ENCODE assay signal across 8 cellular contexts in the genomic region with DNA sequence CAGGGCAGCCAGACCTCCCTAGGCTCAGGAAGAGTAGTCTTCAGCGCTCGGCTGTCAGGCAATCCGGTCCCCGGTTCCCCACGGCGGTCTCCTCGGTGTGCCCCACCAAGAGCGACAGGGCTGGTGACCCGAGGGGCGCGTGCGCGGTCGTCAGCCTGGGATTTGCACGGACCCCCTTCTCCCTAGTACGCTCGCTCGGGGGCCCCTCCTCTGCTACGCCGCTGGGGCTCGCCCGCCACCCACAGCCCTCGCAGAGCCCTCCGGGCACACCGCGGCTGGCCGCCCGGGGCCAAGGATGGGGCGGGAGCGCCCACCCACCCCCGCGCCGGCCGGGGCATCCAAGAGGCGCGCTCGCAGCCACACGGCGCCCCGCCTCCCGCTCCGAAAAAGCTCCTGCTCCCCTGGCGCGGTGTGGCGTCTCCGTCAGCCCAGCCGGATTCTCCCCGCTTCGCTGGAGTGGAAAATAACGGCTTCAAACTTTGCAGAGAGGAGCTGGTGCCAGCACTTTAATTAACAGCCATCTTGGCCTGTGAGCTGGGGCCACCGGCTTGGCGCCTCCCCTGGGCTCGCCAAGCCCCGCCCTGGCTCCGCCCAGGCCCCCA. TPM values are rescaled to one million over a fixed set of nuclear protein-coding genes. Genes with fewer than 3 reads are reported as not detected.
DNase-seq lines count a peak whose midpoint lies in the region; ATAC-seq and TF ChIP-seq lines count a peak whose summit lies in the region.

No MANE protein-coding gene starts in this region.

- no peaks in the 10 kb centered on the region for H3K9me2 ChIP-seq in hepatocyte (replicated peaks; ENCODE audit: insufficient read depth)

- no peak overlapping the region for H3K27ac Mint-ChIP-seq in activated naive CD8-positive, alpha-beta T cell

- H3K4me1 ChIP-seq in hepatocyte (ENCODE audit: insufficient read depth): peaks cover 8% of the 10 kb centered on the region

- no peak for ATAC-seq in HG03139 (IDR thresholded peaks at IDR 0.05; ENCODE audit: unreplicated experiment)

- POLR2A ChIA-PET in HEK293T (lab: Yijun Ruan, JAX): interaction anchor here (0.7 to 1.2 kb wide), 3 partner anchors 10 to 375 kb away, joined by 3 to 7 read pairs (median 4); a partner anchor contains a TSS

- no peaks in the 10 kb centered on the region for H4K20me1 ChIP-seq in hepatocyte (ENCODE audit: insufficient read depth, poor library complexity, severe bottlenecking)

- no peaks in the 10 kb centered on the region for H3K36me3 ChIP-seq in hepatocyte (replicated peaks; ENCODE audit: insufficient read depth, low read depth)

- H3K4me1 Mint-ChIP-seq in activated naive CD8-positive, alpha-beta T cell (ENCODE audit: low read depth): peaks cover 36% of the 10 kb centered on the region

- H3K4me2 ChIP-seq in hepatocyte: peak overlapping the region; percentile 95

- peaks cover 79% of the 10 kb centered on the region for H3K27me3 ChIP-seq in hepatocyte

- H3K27me3 Mint-ChIP-seq in activated naive CD8-positive, alpha-beta T cell: peaks cover 15% of the 10 kb centered on the region

- CTCF ChIA-PET in HEK293T (lab: Yijun Ruan, JAX): no interaction called here

- no peaks in the 10 kb centered on the region for H3K79me2 ChIP-seq in hepatocyte

- peak overlapping the region; percentile 78 for H3K4me3 Mint-ChIP-seq in activated naive CD8-positive, alpha-beta T cell

- H3K36me3 Mint-ChIP-seq in activated naive CD8-positive, alpha-beta T cell: no peaks in the 10 kb centered on the region

- H3K9me3 ChIP-seq in hepatocyte (ENCODE audit: low read depth): no peaks in the 10 kb centered on the region

- H3K27ac ChIP-seq in hepatocyte (no peak overlapping the region), skin epidermis (peak overlapping the region in 2 of 21 experiments; percentile 17 to 47)

- TF ChIP-seq CTCF in hepatocyte (IDR thresholded peaks at IDR 0.05; ENCODE audit: poor library complexity): no peak

- WGBS in hepatocyte (ENCODE audit: low lambda C conversion rate, missing lambda C conversion rate): 1% methylated on average over 26 of the region's 55 CpGs

- H3K4me3 ChIP-seq in hepatocyte: no peak overlapping the region
- H3K4me3 ChIP-seq in skin epidermis: peak overlapping the region; percentile 17 to 46 (median 31)

- H2AFZ ChIP-seq in hepatocyte: peak overlapping the region; percentile 55

- no peaks in the 10 kb centered on the region for H3K9me3 Mint-ChIP-seq in activated naive CD8-positive, alpha-beta T cell (ENCODE audit: low read depth)

- DNase-seq in AG20443 (ENCODE audit: low spot score): peak; percentile 71
- DNase-seq in HEK293T (ENCODE audit: extremely low spot score): peak; percentile 28
- DNase-seq in hepatocyte (ENCODE audit: low spot score): peak; percentile 46
- no peak for DNase-seq in NCI-H345 (lab: John Stamatoyannopoulos, UW)
- no peak for DNase-seq in NCI-H2107 treated with DMSO at 0.1 percent for 48 hours (lab: John Stamatoyannopoulos, UW; ENCODE audit: unreplicated experiment)

TF ChIP-seq in HEK293T, 16 proteins besides CTCF, POLR2A, EP300 and RAD21:
- TF ChIP-seq, protein P1, sequence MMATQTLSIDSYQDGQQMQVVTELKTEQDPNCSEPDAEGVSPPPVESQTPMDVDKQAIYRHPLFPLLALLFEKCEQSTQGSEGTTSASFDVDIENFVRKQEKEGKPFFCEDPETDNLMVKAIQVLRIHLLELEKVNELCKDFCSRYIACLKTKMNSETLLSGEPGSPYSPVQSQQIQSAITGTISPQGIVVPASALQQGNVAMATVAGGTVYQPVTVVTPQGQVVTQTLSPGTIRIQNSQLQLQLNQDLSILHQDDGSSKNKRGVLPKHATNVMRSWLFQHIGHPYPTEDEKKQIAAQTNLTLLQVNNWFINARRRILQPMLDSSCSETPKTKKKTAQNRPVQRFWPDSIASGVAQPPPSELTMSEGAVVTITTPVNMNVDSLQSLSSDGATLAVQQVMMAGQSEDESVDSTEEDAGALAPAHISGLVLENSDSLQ (IDR thresholded peaks at IDR 0.05): peak; percentile 24; the same call in 1 of the 2 replicates
- TF ChIP-seq LEF1 (IDR thresholded peaks at IDR 0.05; ENCODE audit: borderline replicate concordance) (no peak), ZNF384 (IDR thresholded peaks at IDR 0.05) (no peak)

RNA-seq across cellular contexts. Expression of a gene that starts 2.1 kb away (rescaled TPM):
- 12.8 and 15.1 TPM in 2 replicates for total RNA-seq in hepatocyte
- 54.9 and 68.3 TPM in 2 replicates for polyA plus RNA-seq in hepatocyte

RNA-seq across cellular contexts. Expression of a gene that starts 22.7 kb away (rescaled TPM):
- total RNA-seq in hepatocyte: 1.8 and 2.1 TPM in 2 replicates
- 4.3 and 5.0 TPM in 2 replicates for polyA plus RNA-seq in hepatocyte

RNA-seq across cellular contexts. Expression of a gene that starts 54.9 kb away (rescaled TPM):
- 0.10 and 1.6 TPM in 2 replicates for total RNA-seq in hepatocyte
- polyA plus RNA-seq in hepatocyte: not detected in 2 replicates

Comparison
In these comparisons a context has a peak if more than half of its experiments do, and no peak if none do; other contexts are left out.
1. DNase-seq: peak in AG20443 (single experiment), HEK293T (single experiment) and hepatocyte (single experiment); none in NCI-H345 (single experiment) and NCI-H2107 treated with DMSO at 0.1 percent for 48 hours (single experiment).